28 cellular contexts compared by ENCODE assay signal in the genomic region with DNA sequence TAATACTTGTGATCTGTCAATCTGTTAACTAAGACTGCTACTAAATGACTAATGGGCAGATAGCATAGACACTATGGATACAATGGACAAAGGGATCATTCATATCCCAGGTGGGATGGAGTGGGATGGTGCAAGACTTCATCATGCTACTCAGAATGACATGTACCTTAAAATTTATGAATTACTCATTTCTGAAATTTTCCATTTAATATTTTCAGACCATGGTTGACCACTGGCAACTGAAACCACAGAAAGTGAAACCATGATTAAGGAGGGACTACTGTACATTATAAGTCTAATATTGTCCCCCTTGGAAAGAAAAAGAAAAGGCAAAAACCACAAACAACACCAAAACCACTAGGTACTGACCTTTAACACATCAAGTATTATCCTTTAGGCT.
"Had no signal": no experiment of that assay in that cellular context is flagged by ENCODE, and none has a peak within 500 bp of the region (broad histone marks: within the 10 kb centered on the region; RNA-seq: fewer than 3 reads in every experiment).

No MANE protein-coding gene starts in this region.

- H3K9me3 Mint-ChIP-seq: activated CD4-positive, alpha-beta T cell treated with anti-CD3 and anti-CD28 coated beads, Interleukin-2, amount 10 ng/mL, durations not matched to agents 24 days and 14 days; activated CD8-positive, alpha-beta T cell treated with anti-CD3 and anti-CD28 coated beads for 36 hours; activated naive CD8-positive, alpha-beta T cell treated with anti-CD3 and anti-CD28 coated beads for 36 hours; activated T-cell treated with anti-CD3 and anti-CD28 coated beads, Interleukin-2, amount 50 U/mL, for 72 hours; activated T-helper 17 cell treated with anti-CD3 and anti-CD28 coated beads, Interleukin-2, amount 50 U/mL, for 72 hours; central memory CD8-positive, alpha-beta T cell had no signal

- H3K4me3 Mint-ChIP-seq: activated CD4-positive, alpha-beta T cell treated with anti-CD3 and anti-CD28 coated beads, Interleukin-2, amount 10 ng/mL, durations not matched to agents 24 days and 14 days; activated CD8-positive, alpha-beta T cell treated with anti-CD3 and anti-CD28 coated beads for 36 hours; activated naive CD8-positive, alpha-beta T cell treated with anti-CD3 and anti-CD28 coated beads for 36 hours; activated T-cell treated with anti-CD3 and anti-CD28 coated beads, Interleukin-2, amount 50 U/mL, for 72 hours; activated T-helper 17 cell treated with anti-CD3 and anti-CD28 coated beads, Interleukin-2, amount 50 U/mL, for 72 hours; central memory CD8-positive, alpha-beta T cell had no signal

- H3K27me3 Mint-ChIP-seq: activated CD4-positive, alpha-beta T cell treated with anti-CD3 and anti-CD28 coated beads, Interleukin-2, amount 10 ng/mL, durations not matched to agents 24 days and 14 days; activated CD8-positive, alpha-beta T cell treated with anti-CD3 and anti-CD28 coated beads for 36 hours; activated naive CD8-positive, alpha-beta T cell treated with anti-CD3 and anti-CD28 coated beads for 36 hours; activated T-helper 17 cell treated with anti-CD3 and anti-CD28 coated beads, Interleukin-2, amount 50 U/mL, for 72 hours; central memory CD8-positive, alpha-beta T cell had no signal

- H3K36me3 Mint-ChIP-seq: activated naive CD8-positive, alpha-beta T cell treated with anti-CD3 and anti-CD28 coated beads for 36 hours had no signal

- H3K4me1 Mint-ChIP-seq: activated CD4-positive, alpha-beta T cell treated with anti-CD3 and anti-CD28 coated beads, Interleukin-2, amount 10 ng/mL, durations not matched to agents 24 days and 14 days; activated naive CD8-positive, alpha-beta T cell treated with anti-CD3 and anti-CD28 coated beads for 36 hours; activated T-helper 17 cell treated with anti-CD3 and anti-CD28 coated beads, Interleukin-2, amount 50 U/mL, for 72 hours; central memory CD8-positive, alpha-beta T cell had no signal

- H3K36me3 ChIP-seq: ascending aorta, cardiac muscle cell, MG63 had no signal

- DNase-seq: activated CD4-positive, alpha-beta T cell treated with anti-CD3 and anti-CD28 coated beads, Interleukin-2, amount 10 ng/mL, durations not matched to agents 24 days and 14 days; activated CD4-positive, alpha-beta T cell treated with anti-CD3 and anti-CD28 coated beads, Interleukin-2, amount 50 U/mL, for 4 hours; activated CD8-positive, alpha-beta T cell treated with anti-CD3 and anti-CD28 coated beads for 36 hours; activated effector memory CD4-positive, alpha-beta T cell treated with anti-CD3 and anti-CD28 coated beads, Interleukin-2, amount 50 U/mL, for 16 hours; activated naive CD4-positive, alpha-beta T cell; activated naive CD4-positive, alpha-beta T cell treated with anti-CD3 and anti-CD28 coated beads, Interleukin-2, amount 50 U/mL, for 16 hours; activated naive CD8-positive, alpha-beta T cell treated with anti-CD3 and anti-CD28 coated beads for 36 hours; activated T-cell treated with anti-CD3 and anti-CD28 coated beads, Interleukin-2, amount 50 U/mL, for 1 hour; activated T-cell treated with anti-CD3 and anti-CD28 coated beads, Interleukin-2, amount 50 U/mL, for 72 hours; amniotic stem cell; MG63; NCI-H1105; NCI-H1436; NCI-H1694 treated with DMSO at 0.1 percent for 48 hours; NCI-H2029; NCI-H345; NCI-H524 treated with DMSO at 0.1 percent for 48 hours; PC-9; Right ventricle myocardium superior; SW 1271; T-helper 1 cell; T1000 had no signal

- H3K9me3 ChIP-seq: ascending aorta, MG63 had no signal

- H3K27me3 ChIP-seq: ascending aorta, cardiac muscle cell, MG63 had no signal

- H3K27ac ChIP-seq: ascending aorta, cardiac muscle cell, PC-9, RWPE1 had no signal

- H3K4me2 ChIP-seq: PC-9 had no signal

- ATAC-seq: activated CD8-positive, alpha-beta T cell treated with anti-CD3 and anti-CD28 coated beads for 36 hours; activated T-cell treated with anti-CD3 and anti-CD28 coated beads, Interleukin-2, amount 50 U/mL, for 72 hours; activated T-helper 17 cell treated with anti-CD3 and anti-CD28 coated beads, Interleukin-2, amount 50 U/mL, for 72 hours had no signal

- H3K4me3 ChIP-seq: ascending aorta, cardiac muscle cell, MG63, PC-9 had no signal

- H3K27ac Mint-ChIP-seq: activated CD4-positive, alpha-beta T cell treated with anti-CD3 and anti-CD28 coated beads, Interleukin-2, amount 10 ng/mL, durations not matched to agents 24 days and 14 days; activated CD8-positive, alpha-beta T cell treated with anti-CD3 and anti-CD28 coated beads for 36 hours; activated naive CD8-positive, alpha-beta T cell treated with anti-CD3 and anti-CD28 coated beads for 36 hours; activated T-cell treated with anti-CD3 and anti-CD28 coated beads, Interleukin-2, amount 50 U/mL, for 72 hours; activated T-helper 17 cell treated with anti-CD3 and anti-CD28 coated beads, Interleukin-2, amount 50 U/mL, for 72 hours had no signal

- H3K4me1 ChIP-seq: ascending aorta had no signal

- H2AFZ ChIP-seq: PC-9 had no signal

- FAIRE-seq: RCC 7860 had no signal
